22 cellular contexts compared by ENCODE assay signal in genomic region chr18:46566111-46566510, GRCh38.
"Had no signal": no experiment of that assay in that cellular context is flagged by ENCODE, and none has a peak within 500 bp of the region (broad histone marks: within the 10 kb centered on the region; RNA-seq: fewer than 3 reads in every experiment).

No MANE protein-coding gene starts in this region.

- H3K27ac ChIP-seq: KMS-11, SJSA1, SK-N-MC had no signal

- H3K9me3 ChIP-seq: SJSA1 had no signal

- H3K9ac ChIP-seq: KMS-11 had no signal

- H3K4me3 Mint-ChIP-seq: IgD-negative memory B cell had no signal

- DNase-seq: Kasumi-1, MM.1S, NCI-H1048, NCI-H1105, NCI-H1417, NCI-H146, NCI-H1694 treated with DMSO at 0.1 percent for 48 hours, NCI-H1930, NCI-H2081, NCI-H2107, NCI-H2227 treated with DMSO at 0.1 percent for 48 hours, NCI-H524 treated with DMSO at 0.1 percent for 48 hours, NCI-H69, NCI-H774, Right ventricle myocardium superior, RPMI8226, SIG-M5 had no signal

- H3K36me3 Mint-ChIP-seq: IgD-negative memory B cell had no signal

- H3K4me2 ChIP-seq: KMS-11 had no signal

- H3K4me3 ChIP-seq: K562, SJSA1, SK-N-MC had no signal

- H3K27ac Mint-ChIP-seq: IgD-negative memory B cell had no signal

- ATAC-seq: K562 had no signal

- H3K36me3 ChIP-seq: SJSA1 had no signal

- H3K4me1 Mint-ChIP-seq: IgD-negative memory B cell had no signal

- H3K4me1 ChIP-seq: SJSA1 had no signal
